ENCODE assay signal across 18 cellular contexts in the genomic region with DNA sequence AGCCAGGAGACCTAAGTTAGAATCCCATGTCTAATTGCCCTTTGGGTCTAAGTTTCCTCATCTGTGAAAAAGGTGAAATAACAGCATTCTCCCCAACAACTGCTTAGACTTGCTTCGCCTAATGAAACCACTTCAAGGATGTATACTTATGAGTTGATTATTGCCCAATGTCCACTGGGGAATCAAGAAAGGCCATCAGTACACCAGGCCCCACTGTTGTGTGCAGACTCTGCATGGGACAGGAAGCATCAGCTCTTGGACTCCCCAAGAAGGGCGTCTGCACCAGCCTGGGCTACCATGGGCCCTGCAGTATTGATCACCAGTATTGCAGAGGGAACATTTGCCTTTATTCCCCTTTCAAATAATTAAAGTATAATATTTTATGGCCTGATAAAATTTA.
"Had no signal": no experiment of that assay in that cellular context is flagged by ENCODE, and none has a peak within 500 bp of the region (broad histone marks: within the 10 kb centered on the region; RNA-seq: fewer than 3 reads in every experiment).

No MANE protein-coding gene starts in this region.

- H3K4me3 ChIP-seq: coronary artery, dorsolateral prefrontal cortex, heart left ventricle, lung, neural progenitor cell, pancreas, tibial nerve had no signal

- H3K9ac ChIP-seq: neural progenitor cell had no signal

- H3K36me3 Mint-ChIP-seq: neural progenitor cell had no signal

- H3K27me3 ChIP-seq: heart left ventricle, pancreas, tibial nerve had no signal

- H3K27ac Mint-ChIP-seq: neural progenitor cell, progenitor cell of endocrine pancreas had no signal

- H3K4me3 Mint-ChIP-seq: neural progenitor cell had no signal

- H3K36me3 ChIP-seq: heart left ventricle, neural progenitor cell, pancreas, tibial nerve had no signal

- H3K9me3 Mint-ChIP-seq: natural killer cell treated with Interleukin-12 subunit alpha and Interleukin-12 subunit beta and Interleukin-15 and Interleukin-18, amount 100 ng/mL, for 72 hours; neural progenitor cell had no signal

- H3K27ac ChIP-seq: neural progenitor cell, pancreas had no signal

- H3K4me1 ChIP-seq: pancreas, tibial nerve had no signal

- DNase-seq: dorsolateral prefrontal cortex; effector CD8-positive, alpha-beta T cell; heart left ventricle; islet precursor cell; mesenchymal stem cell; midbrain; occipital lobe; pancreas; right cardiac atrium; small intestine; stimulated activated CD4-positive, alpha-beta T cell treated with anti-CD3 and anti-CD28 coated beads, Interleukin-2, amount 100 ng/mL, for 48 hours; stimulated activated naive CD4-positive, alpha-beta T cell treated with Interleukin-2 at 50 U/mL for 16 hours had no signal

- H3K9me3 ChIP-seq: heart left ventricle, pancreas, tibial nerve had no signal
